8 cellular contexts compared by ENCODE assay signal in genomic region chr3:134308350-134308891, GRCh38. TPM values are rescaled to one million over a fixed set of nuclear protein-coding genes. Genes with fewer than 3 reads are reported as not detected.
DNase-seq lines count a peak whose midpoint lies in the region; ATAC-seq and TF ChIP-seq lines count a peak whose summit lies in the region.

No MANE protein-coding gene starts in this region.

- peak; percentile 63 for DNase-seq in NCI-H345 (lab: John Stamatoyannopoulos, UW)
- peak; percentile 62 to 75 for DNase-seq in activated CD4-positive, alpha-beta T cell treated with anti-CD3 and anti-CD28 coated beads for 4 hours
- peak; percentile 89 for DNase-seq in colonic mucosa
- peak; percentile 74 for DNase-seq in stimulated activated CD4-positive, alpha-beta T cell treated with anti-CD3 and anti-CD28 coated beads, Interleukin-4, amount 100 ng/mL, for 1 hour

- peak overlapping the region; percentile 50 for H3K4me2 ChIP-seq in DOHH2 (ENCODE audit: low read length)

- H3K79me2 ChIP-seq in DOHH2 (ENCODE audit: control insufficient read depth, low read length) = no peaks in the 10 kb centered on the region

- H3K27ac ChIP-seq in DOHH2 (ENCODE audit: low read depth, low read length) (no peak overlapping the region), colonic mucosa (peak overlapping the region; percentile 29), liver (ENCODE audit: low read depth in 1 of 2, low read length in 2 of 2) (peak overlapping the region; percentile 2 to 62)

- H3K9me3 ChIP-seq in DOHH2 (ENCODE audit: control insufficient read depth, insufficient read depth, low read length) = no peaks in the 10 kb centered on the region
- H3K9me3 ChIP-seq in colonic mucosa = no peaks in the 10 kb centered on the region
- H3K9me3 ChIP-seq in liver (ENCODE audit: control insufficient read depth in 4 of 4, low read length in 3 of 4) = no peaks in the 10 kb centered on the region

- H3K36me3 ChIP-seq in DOHH2 (ENCODE audit: control insufficient read depth, low read length) (no peaks in the 10 kb centered on the region), colonic mucosa (no peaks in the 10 kb centered on the region), liver (ENCODE audit: control insufficient read depth in 4 of 4, insufficient read depth in 3 of 4, low read depth in 1 of 4, low read length in 3 of 4) (no peaks in the 10 kb centered on the region)

- H3K4me1 ChIP-seq in DOHH2 (ENCODE audit: control insufficient read depth, low read length) = peaks cover 4% of the 10 kb centered on the region; the same call in 1 of the 2 replicates
- H3K4me1 ChIP-seq in colonic mucosa = peaks cover 7% of the 10 kb centered on the region
- H3K4me1 ChIP-seq in liver (ENCODE audit: control insufficient read depth in 4 of 4, insufficient read depth in 4 of 4, low read length in 3 of 4) = peaks cover 14 to 53% (median 41%) of the 10 kb centered on the region in 4 donors

- H3K9ac ChIP-seq in colonic mucosa (ENCODE audit: low read depth in 2 of 2, low read length in 2 of 2) (peak overlapping the region; percentile 30 to 59), liver (ENCODE audit: low read depth in 1 of 2, low read length in 2 of 2) (no peak overlapping the region)

- ATAC-seq in HG02852 (IDR thresholded peaks at IDR 0.05; ENCODE audit: unreplicated experiment) (peak; percentile 66), GM19455 (IDR thresholded peaks at IDR 0.05; ENCODE audit: unreplicated experiment) (no peak)

- H3K27me3 ChIP-seq in DOHH2 (ENCODE audit: control insufficient read depth, low read length) (peaks cover 4% of the 10 kb centered on the region; the same call in 1 of the 2 replicates), colonic mucosa (no peaks in the 10 kb centered on the region), liver (ENCODE audit: control insufficient read depth in 4 of 4, insufficient read depth in 4 of 4, low read length in 3 of 4) (no peaks in the 10 kb centered on the region)

- TF ChIP-seq RAD21 in liver (IDR thresholded peaks at IDR 0.05) = peak; percentile 98 to 100

- intact Hi-C loops in colonic mucosa (cut with DNase I) = loop anchor here (1.0 to 2.0 kb wide), 2 partner anchors 70 to 166 kb away; no protein-coding TSS in a partner anchor

- H3F3A ChIP-seq in DOHH2 (ENCODE audit: control insufficient read depth, insufficient read depth) = no peaks in the 10 kb centered on the region

- no peaks in the 10 kb centered on the region for H4K20me1 ChIP-seq in DOHH2 (ENCODE audit: control insufficient read depth, insufficient read depth, low read depth, low read length)

- peak; percentile 98 for TF ChIP-seq CTCF in DOHH2 (IDR thresholded peaks at IDR 0.05; ENCODE audit: low read depth, low read length, poor library complexity, severe bottlenecking)
- peak; percentile 98 for TF ChIP-seq CTCF in colonic mucosa (IDR thresholded peaks at IDR 0.05)
- peak; percentile 99 for TF ChIP-seq CTCF in liver (IDR thresholded peaks at IDR 0.05; ENCODE audit: low read depth, low read length, missing input control)

- 10% methylated on average over 11 of the region's 11 CpGs for WGBS in liver

- H3K4me3 ChIP-seq in DOHH2 (ENCODE audit: low read length) (no peak overlapping the region), colonic mucosa (no peak overlapping the region), liver (ENCODE audit: low read depth in 1 of 3, low read length in 3 of 3) (no peak overlapping the region)

- no peaks in the 10 kb centered on the region for H3K9me2 ChIP-seq in DOHH2 (replicated peaks; ENCODE audit: control insufficient read depth, low read length)

TF ChIP-seq in liver, 16 proteins besides CTCF, POLR2A, EP300 and RAD21:
- TF ChIP-seq HNF4A (conservative IDR thresholded peaks at IDR 0.05) = peak in 1 of 2 donors; percentile 33
- TF ChIP-seq RXRA (IDR thresholded peaks at IDR 0.05) = peak; percentile 17 to 51
- no peak for TF ChIP-seq FOXA2 (IDR thresholded peaks at IDR 0.05)
- no peak for TF ChIP-seq FOXA1 (IDR thresholded peaks at IDR 0.05)
- TF ChIP-seq, protein P1, sequence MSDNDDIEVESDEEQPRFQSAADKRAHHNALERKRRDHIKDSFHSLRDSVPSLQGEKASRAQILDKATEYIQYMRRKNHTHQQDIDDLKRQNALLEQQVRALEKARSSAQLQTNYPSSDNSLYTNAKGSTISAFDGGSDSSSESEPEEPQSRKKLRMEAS (IDR thresholded peaks at IDR 0.05) = peak; percentile 30
- peak; percentile 15 for TF ChIP-seq ATF3 (IDR thresholded peaks at IDR 0.05)
- peak; percentile 29 for TF ChIP-seq YY1 (IDR thresholded peaks at IDR 0.05)

RNA-seq across cellular contexts. Expression of gene RYK, which starts 57.8 kb away (rescaled TPM):
- total RNA-seq in colonic mucosa = 10 to 100 TPM; 30.7 to 40.6 TPM
- total RNA-seq in liver = 10 to 100 TPM; 20.5 to 36.1 TPM
- 10 to 100 TPM in 1 of 2 donors, 1 to 10 TPM in 1; 7.5 to 10.0 TPM for polyA plus RNA-seq in liver

Comparison
In these comparisons a context has a peak if more than half of its experiments do, and no peak if none do; other contexts are left out.
1. H3K9ac ChIP-seq: peak in colonic mucosa (2 of 2); none in liver (0 of 2).
2. Peak in every context shown above with its lines, with median percentiles within 50 percentile points of each other: CTCF ChIP-seq and DNase-seq.